In genomic region chr1:10869933-10870332, GRCh38 we compare ENCODE assay signal across 6 cellular contexts.
"Had no signal": no experiment of that assay in that cellular context is flagged by ENCODE, and none has a peak within 500 bp of the region (broad histone marks: within the 10 kb centered on the region; RNA-seq: fewer than 3 reads in every experiment).

No MANE protein-coding gene starts in this region.

- H3K9me3 ChIP-seq: HAP-1 had no signal

- DNase-seq: GM23248, GOT3, H7, IMR-90 had no signal

- H2AFZ ChIP-seq: GM23248 had no signal

- H3K27ac ChIP-seq: GM23248 had no signal

- H3K4me3 ChIP-seq: GM23248, HAP-1, K562 had no signal

- H3K36me3 ChIP-seq: HAP-1 had no signal
